ENCODE assay signal across 19 cellular contexts in the genomic region with DNA sequence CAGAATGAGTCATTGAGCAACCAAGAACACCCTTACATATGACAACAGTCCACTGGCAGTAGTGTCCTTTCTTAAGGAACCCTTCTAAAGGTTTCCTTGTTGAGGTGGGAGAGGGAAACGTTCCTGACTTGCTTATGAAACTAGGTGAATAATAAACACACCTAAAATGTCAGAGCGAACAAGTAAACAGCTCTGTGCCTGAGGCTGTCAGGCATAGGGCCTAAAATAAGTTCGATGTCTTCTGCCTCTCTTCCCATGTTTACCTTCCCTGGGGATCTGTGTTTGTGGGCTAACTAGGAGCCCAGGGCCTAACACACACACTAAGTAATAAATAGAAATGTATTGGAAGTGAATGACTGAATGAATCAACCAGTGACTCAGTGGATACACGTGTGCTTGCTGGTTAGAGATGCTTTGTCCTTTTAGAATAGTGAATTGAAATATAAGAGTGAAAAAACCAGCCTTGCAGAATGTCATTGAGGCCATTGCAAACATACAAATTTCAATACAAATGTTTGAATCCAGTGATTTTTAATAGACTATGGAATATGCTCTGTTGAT.
DNase-seq lines count a peak whose midpoint lies in the region; ATAC-seq and TF ChIP-seq lines count a peak whose summit lies in the region.
"Had no signal": no experiment of that assay in that cellular context is flagged by ENCODE, and none has a peak within 500 bp of the region (broad histone marks: within the 10 kb centered on the region; RNA-seq: fewer than 3 reads in every experiment).

No MANE protein-coding gene starts in this region.

- H3K9me3 ChIP-seq in gastrocnemius medialis = no peaks in the 10 kb centered on the region
- H3K9me3 ChIP-seq: adrenal gland, vagina had no signal

- no peaks in the 10 kb centered on the region for H3K27me3 Mint-ChIP-seq in activated T-cell treated with anti-CD3 and anti-CD28 coated beads, Interleukin-2, amount 50 U/mL, for 4 hours (ENCODE audit: low read depth)
- H3K27me3 Mint-ChIP-seq: stimulated activated memory B cell treated with anti-CD40 and anti-IgM and Interleukin-4, amounts not matched to agents 10 μg/mL and 1 μg/mL and 100 μg/mL, for 72 hours had no signal

- H3K4me1 Mint-ChIP-seq in activated T-cell treated with anti-CD3 and anti-CD28 coated beads, Interleukin-2, amount 50 U/mL, for 4 hours (ENCODE audit: low read depth) = no peaks in the 10 kb centered on the region
- H3K4me1 Mint-ChIP-seq: stimulated activated memory B cell treated with anti-CD40 and anti-IgM and Interleukin-4, amounts not matched to agents 10 μg/mL and 1 μg/mL and 100 μg/mL, for 72 hours; WTC11 had no signal

- H3K4me3 ChIP-seq in foreskin fibroblast (ENCODE audit: low read depth in 1 of 2, low read length in 2 of 2) (no peak overlapping the region), gastrocnemius medialis (no peak overlapping the region)
- H3K4me3 ChIP-seq: adrenal gland, hepatocyte, vagina had no signal

- intact Hi-C loops in gastrocnemius medialis (cut with DNase I; ENCODE audit: low total_unique reads) = no loop called here

- DNase-seq in ELR (ENCODE audit: low read depth) (peak; percentile 63), astrocyte of the hippocampus (ENCODE audit: low read depth, low spot score) (peak; percentile 30), foreskin fibroblast (peak; percentile 40 to 64), gastrocnemius medialis (no peak), superior temporal gyrus (ENCODE audit: extremely low spot score) (no peak), NCI-H226 (no peak)
- no peak for DNase-seq in activated CD8-positive, alpha-beta memory T cell treated with anti-CD3 and anti-CD28 coated beads, Interleukin-2, amount 50 U/mL, for 4 hours
- no peak for DNase-seq in activated T-cell treated with anti-CD3 and anti-CD28 coated beads, Interleukin-2, amount 50 U/mL, for 4 hours
- DNase-seq: activated CD8-positive, alpha-beta T cell treated with anti-CD3 and anti-CD28 coated beads, Interleukin-2, amount 10 ng/mL, durations not matched to agents 7 days and 5 days; adrenal gland; Karpas-422; NCI-H1436 treated with DMSO at 0.1 percent for 48 hours; NCI-H2227 treated with DMSO at 0.1 percent for 48 hours; nucleus accumbens had no signal

- in situ Hi-C loops in gastrocnemius medialis (cut with MboI; ENCODE audit: low sequenced_read_pairs in 4 of 4) = no loop called here

- H3K9me3 Mint-ChIP-seq in activated T-cell treated with anti-CD3 and anti-CD28 coated beads, Interleukin-2, amount 50 U/mL, for 4 hours = no peaks in the 10 kb centered on the region
- H3K9me3 Mint-ChIP-seq: stimulated activated memory B cell treated with anti-CD40 and anti-IgM and Interleukin-4, amounts not matched to agents 10 μg/mL and 1 μg/mL and 100 μg/mL, for 72 hours; WTC11 had no signal

- no peaks in the 10 kb centered on the region for H3K36me3 Mint-ChIP-seq in activated T-cell treated with anti-CD3 and anti-CD28 coated beads, Interleukin-2, amount 50 U/mL, for 4 hours (ENCODE audit: insufficient read depth)
- H3K36me3 Mint-ChIP-seq: stimulated activated memory B cell treated with anti-CD40 and anti-IgM and Interleukin-4, amounts not matched to agents 10 μg/mL and 1 μg/mL and 100 μg/mL, for 72 hours; WTC11 had no signal

- TF ChIP-seq CTCF in foreskin fibroblast (IDR thresholded peaks at IDR 0.05; ENCODE audit: low read depth, low read length) (no peak), gastrocnemius medialis (IDR thresholded peaks at IDR 0.05 in 4 of 5, conservative IDR thresholded peaks at IDR 0.05 in 1 of 5) (no peak)

- no peaks in the 10 kb centered on the region for H3K27me3 ChIP-seq in gastrocnemius medialis
- H3K27me3 ChIP-seq: adrenal gland, hepatocyte, vagina had no signal

- peaks cover 0 to 15% of the 10 kb centered on the region in 2 donors for H3K36me3 ChIP-seq in gastrocnemius medialis
- H3K36me3 ChIP-seq: adrenal gland, vagina had no signal

- H3K27ac ChIP-seq in gastrocnemius medialis = peak overlapping the region in 3 of 4 donors; percentile 2 to 50 (median 41)
- H3K27ac ChIP-seq: hepatocyte, RWPE1 had no signal

- no peaks in the 10 kb centered on the region for H3K4me1 ChIP-seq in gastrocnemius medialis
- H3K4me1 ChIP-seq: adrenal gland, vagina had no signal

- ATAC-seq in gastrocnemius medialis = no peak
- no peak for ATAC-seq in activated T-cell treated with anti-CD3 and anti-CD28 coated beads, Interleukin-2, amount 50 U/mL, for 4 hours
- ATAC-seq: activated CD8-positive, alpha-beta T cell treated with anti-CD3 and anti-CD28 coated beads, Interleukin-2, amount 10 ng/mL, durations not matched to agents 7 days and 5 days; stimulated activated memory B cell treated with anti-CD40 and anti-IgM and Interleukin-4, amounts not matched to agents 10 μg/mL and 1 μg/mL and 100 μg/mL, for 72 hours; WTC11 had no signal

- TF ChIP-seq POLR2A in gastrocnemius medialis (IDR thresholded peaks at IDR 0.05) = no peak

- no peak overlapping the region for H3K4me3 Mint-ChIP-seq in activated T-cell treated with anti-CD3 and anti-CD28 coated beads, Interleukin-2, amount 50 U/mL, for 4 hours
- H3K4me3 Mint-ChIP-seq: activated CD8-positive, alpha-beta T cell treated with anti-CD3 and anti-CD28 coated beads, Interleukin-2, amount 10 ng/mL, durations not matched to agents 7 days and 5 days; stimulated activated memory B cell treated with anti-CD40 and anti-IgM and Interleukin-4, amounts not matched to agents 10 μg/mL and 1 μg/mL and 100 μg/mL, for 72 hours; WTC11 had no signal

Comparison
In these comparisons a context has a peak if more than half of its experiments do, and no peak if none do; other contexts are left out.
1. DNase-seq: peak in ELR (single experiment), astrocyte of the hippocampus (single experiment) and foreskin fibroblast (2 of 2); none in gastrocnemius medialis (0 of 2), activated CD8-positive, alpha-beta memory T cell treated with anti-CD3 and anti-CD28 coated beads, Interleukin-2, amount 50 U/mL, for 4 hours (single experiment), superior temporal gyrus (single experiment), activated T-cell treated with anti-CD3 and anti-CD28 coated beads, Interleukin-2, amount 50 U/mL, for 4 hours (single experiment) and NCI-H226 (single experiment).